In the genomic region with DNA sequence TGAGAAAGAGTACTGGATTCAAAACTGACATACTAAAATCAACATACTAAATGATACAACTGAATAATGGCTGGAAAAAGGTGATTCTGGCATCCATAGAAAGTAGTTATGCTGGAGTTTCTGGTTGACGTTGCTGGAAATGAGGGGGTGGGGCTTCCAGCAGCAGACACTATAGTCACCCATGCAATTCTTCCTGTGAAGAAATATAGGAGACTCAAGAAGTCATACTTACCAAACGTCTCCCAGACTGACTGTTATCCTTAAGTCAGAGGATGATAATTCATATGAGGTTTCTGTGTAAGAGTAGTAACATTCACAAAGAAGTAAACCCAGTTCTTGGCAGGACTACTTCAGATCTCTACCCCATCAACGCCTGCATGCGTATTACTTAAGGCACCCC, we compare ENCODE assay signal across 25 cellular contexts.
"Had no signal": no experiment of that assay in that cellular context is flagged by ENCODE, and none has a peak within 500 bp of the region (broad histone marks: within the 10 kb centered on the region; RNA-seq: fewer than 3 reads in every experiment).

No MANE protein-coding gene starts in this region.

- H3K4me3 ChIP-seq: breast epithelium, MG63, Peyer's patch, SJSA1 had no signal

- ATAC-seq: activated CD8-positive, alpha-beta memory T cell treated with anti-CD3 and anti-CD28 coated beads, Interleukin-2, amount 10 ng/mL, durations not matched to agents 7 days and 5 days; SK-N-SH treated with all-trans-retinoic acid at 6 μM for 48 hours had no signal

- H3K9me3 ChIP-seq: breast epithelium, MG63, Peyer's patch, SJSA1 had no signal

- H3K27ac ChIP-seq: breast epithelium, KMS-11, Peyer's patch, SJSA1 had no signal

- H3K27ac Mint-ChIP-seq: activated CD4-positive, alpha-beta T cell treated with anti-CD3 and anti-CD28 coated beads, Interleukin-2, amount 10 ng/mL, durations not matched to agents 24 days and 14 days; activated CD8-positive, alpha-beta memory T cell treated with anti-CD3 and anti-CD28 coated beads, Interleukin-2, amount 10 ng/mL, durations not matched to agents 7 days and 5 days; activated naive CD8-positive, alpha-beta T cell; activated T-cell treated with anti-CD3 and anti-CD28 coated beads, Interleukin-2, amount 50 U/mL, for 24 hours; activated T-helper 1 cell treated with anti-CD3 and anti-CD28 coated beads, Interleukin-12 subunit alpha, Interleukin-12 subunit beta, Interleukin-2, Interleukin-4 antibody, amounts not matched to agents 30 ng/mL and 10 ng/mL and 1 ng/mL, durations not matched to agents 14 hours and 24 hours and 36 hours; T-helper 1 cell treated with Interleukin-12 subunit alpha and Interleukin-12 subunit beta and Interleukin-4 antibody, amounts not matched to agents 30 μg/mL and 1 μg/mL, for 36 hours had no signal

- H3K27me3 ChIP-seq: breast epithelium, MG63, Peyer's patch, SJSA1 had no signal

- H3K4me3 Mint-ChIP-seq: activated CD4-positive, alpha-beta T cell treated with anti-CD3 and anti-CD28 coated beads, Interleukin-2, amount 10 ng/mL, durations not matched to agents 24 days and 14 days; activated CD8-positive, alpha-beta memory T cell treated with anti-CD3 and anti-CD28 coated beads, Interleukin-2, amount 10 ng/mL, durations not matched to agents 7 days and 5 days; activated naive CD8-positive, alpha-beta T cell; activated T-cell treated with anti-CD3 and anti-CD28 coated beads, Interleukin-2, amount 50 U/mL, for 24 hours; activated T-helper 1 cell treated with anti-CD3 and anti-CD28 coated beads, Interleukin-12 subunit alpha, Interleukin-12 subunit beta, Interleukin-2, Interleukin-4 antibody, amounts not matched to agents 30 ng/mL and 10 ng/mL and 1 ng/mL, durations not matched to agents 14 hours and 24 hours and 36 hours; T-helper 1 cell treated with Interleukin-12 subunit alpha and Interleukin-12 subunit beta and Interleukin-4 antibody, amounts not matched to agents 30 μg/mL and 1 μg/mL, for 36 hours had no signal

- DNase-seq: activated CD4-positive, alpha-beta T cell treated with anti-CD3 and anti-CD28 coated beads, Interleukin-2, amount 10 ng/mL, durations not matched to agents 24 days and 14 days; activated CD4-positive, alpha-beta T cell treated with anti-CD3 and anti-CD28 coated beads, Interleukin-2, amount 50 U/mL, for 48 hours; activated CD4-positive, CD25-positive, alpha-beta regulatory T cell treated with anti-CD3 and anti-CD28 coated beads, Interleukin-2, amount 50 U/mL, for 72 hours; activated CD8-positive, alpha-beta memory T cell treated with anti-CD3 and anti-CD28 coated beads, Interleukin-2, amount 10 ng/mL, durations not matched to agents 7 days and 5 days; activated effector memory CD4-positive, alpha-beta T cell treated with anti-CD3 and anti-CD28 coated beads, Interleukin-2, amount 50 U/mL, for 16 hours; activated naive CD4-positive, alpha-beta T cell treated with Interleukin-2 at 50 U/mL for 16 hours; activated T-cell treated with anti-CD3 and anti-CD28 coated beads, Interleukin-2, amount 50 U/mL, for 24 hours; caudate nucleus; MG63; MV-4-11; NCI-H1105; NCI-H1436 treated with DMSO at 0.1 percent for 48 hours; NCI-H187; NCI-H2081; NCI-H446; NCI-H524; Peyer's patch; SHP77 had no signal

- H3K4me1 Mint-ChIP-seq: activated CD4-positive, alpha-beta T cell treated with anti-CD3 and anti-CD28 coated beads, Interleukin-2, amount 10 ng/mL, durations not matched to agents 24 days and 14 days; activated CD8-positive, alpha-beta memory T cell treated with anti-CD3 and anti-CD28 coated beads, Interleukin-2, amount 10 ng/mL, durations not matched to agents 7 days and 5 days had no signal

- H3K9me3 Mint-ChIP-seq: activated CD4-positive, alpha-beta T cell treated with anti-CD3 and anti-CD28 coated beads, Interleukin-2, amount 10 ng/mL, durations not matched to agents 24 days and 14 days; activated T-cell treated with anti-CD3 and anti-CD28 coated beads, Interleukin-2, amount 50 U/mL, for 24 hours; activated T-helper 1 cell treated with anti-CD3 and anti-CD28 coated beads, Interleukin-12 subunit alpha, Interleukin-12 subunit beta, Interleukin-2, Interleukin-4 antibody, amounts not matched to agents 30 ng/mL and 10 ng/mL and 1 ng/mL, durations not matched to agents 14 hours and 24 hours and 36 hours; T-helper 1 cell treated with Interleukin-12 subunit alpha and Interleukin-12 subunit beta and Interleukin-4 antibody, amounts not matched to agents 30 μg/mL and 1 μg/mL, for 36 hours had no signal

- H3K4me2 ChIP-seq: KMS-11 had no signal

- H3K36me3 ChIP-seq: breast epithelium, MG63, Peyer's patch, SJSA1 had no signal

- H3K27me3 Mint-ChIP-seq: activated CD4-positive, alpha-beta T cell treated with anti-CD3 and anti-CD28 coated beads, Interleukin-2, amount 10 ng/mL, durations not matched to agents 24 days and 14 days; activated CD8-positive, alpha-beta memory T cell treated with anti-CD3 and anti-CD28 coated beads, Interleukin-2, amount 10 ng/mL, durations not matched to agents 7 days and 5 days; activated naive CD8-positive, alpha-beta T cell; activated T-cell treated with anti-CD3 and anti-CD28 coated beads, Interleukin-2, amount 50 U/mL, for 24 hours had no signal

- H3K4me1 ChIP-seq: breast epithelium, Peyer's patch, SJSA1 had no signal

- H3K9ac ChIP-seq: KMS-11 had no signal
